ENCODE assay signal across 10 cellular contexts in genomic region chr1:54125671-54126070, GRCh38. TPM values are rescaled to one million over a fixed set of nuclear protein-coding genes. Genes with fewer than 3 reads are reported as not detected.
DNase-seq lines count a peak whose midpoint lies in the region; ATAC-seq and TF ChIP-seq lines count a peak whose summit lies in the region.
"Had no signal": no experiment of that assay in that cellular context is flagged by ENCODE, and none has a peak within 500 bp of the region (broad histone marks: within the 10 kb centered on the region; RNA-seq: fewer than 3 reads in every experiment).

No MANE protein-coding gene starts in this region.

- CTCF ChIA-PET in A673 (lab: Charles Lee) = no interaction called here
- CTCF ChIA-PET in activated CD4-positive, alpha-beta memory T cell treated with anti-CD3 and anti-CD28 coated beads, Interleukin-2, amount 10 ng/mL, durations not matched to agents 7 days and 5 days (lab: Charles Lee) = interaction anchor here (0.8 kb wide), 1 partner anchor 9 kb away, joined by 3 read pairs; no protein-coding TSS in a partner anchor

- no peak overlapping the region for H3K27ac Mint-ChIP-seq in neural crest cell (ENCODE audit: unreplicated experiment)
- H3K27ac Mint-ChIP-seq in stimulated activated effector memory CD8-positive, alpha-beta T cell treated with anti-CD3 and anti-CD28 coated beads, Interleukin-12 subunit alpha, Interleukin-12 subunit beta, amount 100 ng/mL, for 72 hours = no peak overlapping the region
- no peak overlapping the region for H3K27ac Mint-ChIP-seq in activated CD4-positive, alpha-beta memory T cell treated with anti-CD3 and anti-CD28 coated beads, Interleukin-2, amount 10 ng/mL, durations not matched to agents 7 days and 5 days

- no peak for ATAC-seq in stimulated activated effector memory CD8-positive, alpha-beta T cell treated with anti-CD3 and anti-CD28 coated beads, Interleukin-12 subunit alpha, Interleukin-12 subunit beta, amount 100 ng/mL, for 72 hours

- intact Hi-C loops in A673 (cut with micrococcal nuclease; ENCODE audit: unreplicated experiment) = no loop called here

- no peaks in the 10 kb centered on the region for H3K27me3 ChIP-seq in A673 (replicated peaks; ENCODE audit: insufficient read depth, low read depth, low read length, poor library complexity)

- POLR2A ChIA-PET in A673 (lab: Charles Lee; ENCODE audit: low non-redundant PET) = no interaction called here
- POLR2A ChIA-PET in activated CD4-positive, alpha-beta memory T cell treated with anti-CD3 and anti-CD28 coated beads, Interleukin-2, amount 10 ng/mL, durations not matched to agents 7 days and 5 days (lab: Charles Lee) = no interaction called here

- H3K36me3 ChIP-seq in A673 (ENCODE audit: insufficient read depth, low read length, poor library complexity, severe bottlenecking) = no peaks in the 10 kb centered on the region

- H3K4me3 ChIP-seq in epithelial cell of proximal tubule (ENCODE audit: low read depth, low read length) = no peak overlapping the region
- no peak overlapping the region for H3K4me3 ChIP-seq in A673 (ENCODE audit: low read depth, low read length, poor library complexity, severe bottlenecking)

- no peaks in the 10 kb centered on the region for H3K36me3 Mint-ChIP-seq in neural crest cell (ENCODE audit: low read depth)
- H3K36me3 Mint-ChIP-seq in stimulated activated effector memory CD8-positive, alpha-beta T cell treated with anti-CD3 and anti-CD28 coated beads, Interleukin-12 subunit alpha, Interleukin-12 subunit beta, amount 100 ng/mL, for 72 hours = no peaks in the 10 kb centered on the region
- no peaks in the 10 kb centered on the region for H3K36me3 Mint-ChIP-seq in activated CD4-positive, alpha-beta memory T cell treated with anti-CD3 and anti-CD28 coated beads, Interleukin-2, amount 10 ng/mL, durations not matched to agents 7 days and 5 days (ENCODE audit: low read depth)

- BruUV-seq in A673 (replicated peaks; lab: Mats Ljungman, UMichigan) = no TSS peak

- H3K27me3 Mint-ChIP-seq in neural crest cell (ENCODE audit: low read depth) = peaks cover 20% of the 10 kb centered on the region
- H3K27me3 Mint-ChIP-seq in activated CD4-positive, alpha-beta memory T cell treated with anti-CD3 and anti-CD28 coated beads, Interleukin-2, amount 10 ng/mL, durations not matched to agents 7 days and 5 days = peaks cover 6% of the 10 kb centered on the region

- H3K9me3 Mint-ChIP-seq in neural crest cell = no peaks in the 10 kb centered on the region
- H3K9me3 Mint-ChIP-seq in stimulated activated effector memory CD8-positive, alpha-beta T cell treated with anti-CD3 and anti-CD28 coated beads, Interleukin-12 subunit alpha, Interleukin-12 subunit beta, amount 100 ng/mL, for 72 hours = no peaks in the 10 kb centered on the region
- no peaks in the 10 kb centered on the region for H3K9me3 Mint-ChIP-seq in activated CD4-positive, alpha-beta memory T cell treated with anti-CD3 and anti-CD28 coated beads, Interleukin-2, amount 10 ng/mL, durations not matched to agents 7 days and 5 days

- DNase-seq in Caki2 (ENCODE audit: low read depth) (peak; percentile 21), M059J (ENCODE audit: low read depth) (peak; percentile 44), epithelial cell of proximal tubule (ENCODE audit: low read depth) (no peak), neural crest cell (ENCODE audit: low read depth, low spot score) (no peak), ureter (ENCODE audit: low spot score) (no peak), A673 (ENCODE audit: low spot score) (no peak)
- no peak for DNase-seq in stimulated activated effector memory CD8-positive, alpha-beta T cell treated with anti-CD3 and anti-CD28 coated beads, Interleukin-12 subunit alpha, Interleukin-12 subunit beta, amount 100 ng/mL, for 72 hours (ENCODE audit: low spot score in 2 of 2)
- DNase-seq in activated CD4-positive, alpha-beta memory T cell treated with anti-CD3 and anti-CD28 coated beads, Interleukin-2, amount 10 ng/mL, durations not matched to agents 7 days and 5 days = no peak
- DNase-seq: foreskin melanocyte had no signal

- H3K4me3 Mint-ChIP-seq in neural crest cell = no peak overlapping the region
- H3K4me3 Mint-ChIP-seq in stimulated activated effector memory CD8-positive, alpha-beta T cell treated with anti-CD3 and anti-CD28 coated beads, Interleukin-12 subunit alpha, Interleukin-12 subunit beta, amount 100 ng/mL, for 72 hours = no peak overlapping the region
- no peak overlapping the region for H3K4me3 Mint-ChIP-seq in activated CD4-positive, alpha-beta memory T cell treated with anti-CD3 and anti-CD28 coated beads, Interleukin-2, amount 10 ng/mL, durations not matched to agents 7 days and 5 days

- in situ Hi-C loops in Caki2 (cut with HindIII; ENCODE audit: low pct_unique_long_range_greater_than_20kb, low sequenced_read_pairs) = no loop called here

- no peaks in the 10 kb centered on the region for H3K9me3 ChIP-seq in A673 (ENCODE audit: low read depth, low read length, poor library complexity, severe bottlenecking)

- peaks cover 16% of the 10 kb centered on the region for H3K4me1 Mint-ChIP-seq in neural crest cell
- H3K4me1 Mint-ChIP-seq in stimulated activated effector memory CD8-positive, alpha-beta T cell treated with anti-CD3 and anti-CD28 coated beads, Interleukin-12 subunit alpha, Interleukin-12 subunit beta, amount 100 ng/mL, for 72 hours = peaks cover 9% of the 10 kb centered on the region
- peaks cover 4% of the 10 kb centered on the region for H3K4me1 Mint-ChIP-seq in activated CD4-positive, alpha-beta memory T cell treated with anti-CD3 and anti-CD28 coated beads, Interleukin-2, amount 10 ng/mL, durations not matched to agents 7 days and 5 days

- H3K4me1 ChIP-seq in A673 (ENCODE audit: insufficient read depth, low read length, poor library complexity, severe bottlenecking) = no peaks in the 10 kb centered on the region

- no peak overlapping the region for H3K27ac ChIP-seq in A673 (ENCODE audit: low read depth, low read length, poor library complexity, severe bottlenecking)

- TF ChIP-seq CTCF in epithelial cell of proximal tubule (conservative IDR thresholded peaks at IDR 0.05; ENCODE audit: low read depth, low read length) (peak; percentile 66), neural crest cell (conservative IDR thresholded peaks at IDR 0.05) (peak; percentile 15), A673 (conservative IDR thresholded peaks at IDR 0.05; ENCODE audit: low read depth, low read length) (no peak)

RNA-seq across cellular contexts. Expression of gene CDCP2, which starts 27.1 kb away (rescaled TPM):
- not detected in 2 replicates for total RNA-seq in Caki2 (2014; rRNA removed; shearing (Covaris generic); ENCODE audit: low replicate concordance)
- total RNA-seq in M059J (2014; rRNA removed; shearing (Covaris generic)) = not detected in 2 replicates
- total RNA-seq in epithelial cell of proximal tubule (not detected in 2 replicates), neural crest cell (not detected in 2 replicates), ureter (0.83 TPM), A673 (2021) (not detected in 2 replicates)
- total RNA-seq in activated CD4-positive, alpha-beta memory T cell treated with anti-CD3 and anti-CD28 coated beads, Interleukin-2, amount 10 ng/mL, durations not matched to agents 7 days and 5 days = not detected
- total RNA-seq: pulmonary artery endothelial cell had no signal

Comparison
In these comparisons a context has a peak if more than half of its experiments do, and no peak if none do; other contexts are left out.
1. DNase-seq: peak in Caki2 (single experiment) and M059J (single experiment); none in epithelial cell of proximal tubule (single experiment), neural crest cell (single experiment), stimulated activated effector memory CD8-positive, alpha-beta T cell treated with anti-CD3 and anti-CD28 coated beads, Interleukin-12 subunit alpha, Interleukin-12 subunit beta, amount 100 ng/mL, for 72 hours (0 of 2), ureter (single experiment), A673 (single experiment) and activated CD4-positive, alpha-beta memory T cell treated with anti-CD3 and anti-CD28 coated beads, Interleukin-2, amount 10 ng/mL, durations not matched to agents 7 days and 5 days (single experiment).